ENCODE assay signal across 11 cellular contexts in the genomic region with DNA sequence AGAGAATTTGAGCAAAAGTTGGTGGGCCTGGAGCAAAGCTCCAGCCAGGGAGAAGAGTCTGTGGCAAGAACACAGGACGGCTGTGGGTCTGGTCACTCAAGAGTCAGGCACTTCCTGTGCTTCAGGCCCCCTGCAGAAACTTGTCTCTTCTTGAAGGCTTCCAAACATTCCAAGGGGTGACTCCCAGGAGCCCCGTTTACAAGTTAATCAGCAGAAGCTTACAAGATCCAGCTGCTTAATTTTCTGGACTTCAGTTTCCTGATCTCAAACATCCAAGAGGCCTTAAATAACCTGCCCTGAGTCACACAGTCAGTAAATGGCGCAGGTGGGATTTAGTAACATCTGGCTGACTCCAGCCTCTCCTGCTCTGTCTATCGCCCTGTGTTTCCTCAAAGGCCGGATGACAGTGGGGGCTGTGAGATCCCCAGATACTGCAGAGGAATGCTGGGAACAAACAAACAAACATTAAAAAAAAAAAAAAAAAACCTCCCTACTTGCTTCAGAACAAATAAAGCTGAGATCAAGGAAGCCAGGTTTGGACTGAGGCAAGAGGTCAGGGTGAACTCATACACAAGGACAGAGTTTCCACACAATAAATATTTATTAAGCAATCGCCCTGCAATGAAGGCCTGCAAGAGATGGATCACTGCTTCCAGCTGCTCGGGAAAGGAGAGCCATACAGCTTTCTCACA.
DNase-seq lines count a peak whose midpoint lies in the region; ATAC-seq and TF ChIP-seq lines count a peak whose summit lies in the region.
"Had no signal": no experiment of that assay in that cellular context is flagged by ENCODE, and none has a peak within 500 bp of the region (broad histone marks: within the 10 kb centered on the region; RNA-seq: fewer than 3 reads in every experiment).

No MANE protein-coding gene starts in this region.

- H3K36me3 ChIP-seq in HUES6 (ENCODE audit: control insufficient read depth, insufficient read depth, low read length) (no peaks in the 10 kb centered on the region), left lung (no peaks in the 10 kb centered on the region), testis (ENCODE audit: low read depth, missing control alignments) (no peaks in the 10 kb centered on the region)

- H3K27ac ChIP-seq in HUES6 (ENCODE audit: low read depth, low read length) (peak overlapping the region; percentile 9; the same call in 1 of the 2 replicates), left lung (peak overlapping the region; percentile 24 to 41), testis (peak overlapping the region in 1 of 2 donors; percentile 42)

- H3K4me1 ChIP-seq in HUES6 (ENCODE audit: control insufficient read depth, insufficient read depth, low read length) (peaks cover 52% of the 10 kb centered on the region), left lung (peaks cover 9 to 14% of the 10 kb centered on the region in 2 donors), testis (peaks cover 38% of the 10 kb centered on the region)

- DNase-seq in choroid plexus epithelial cell (ENCODE audit: low read depth) (peak; percentile 95), left lung (no peak), testis (peak; percentile 68), iPS-NIHi7 (ENCODE audit: extremely low spot score) (no peak), DMS79 treated with DMSO at 0.1 percent for 48 hours (lab: John Stamatoyannopoulos, UW) (no peak)
- DNase-seq: central memory CD4-positive, alpha-beta T cell; naive thymus-derived CD4-positive, alpha-beta T cell; NCI-H774 had no signal

- 38 to 59% methylated on average over 7 of the region's 7 CpGs for WGBS in testis, 2 donors

- H3K9ac ChIP-seq in HUES6 (ENCODE audit: low read length) = no peak overlapping the region

- TF ChIP-seq CTCF in choroid plexus epithelial cell (conservative IDR thresholded peaks at IDR 0.05; ENCODE audit: low read depth, low read length) = no peak
- TF ChIP-seq CTCF in left lung (IDR thresholded peaks at IDR 0.05) = no peak
- no peak for TF ChIP-seq CTCF in testis (IDR thresholded peaks at IDR 0.05)

- peak; percentile 76 for ATAC-seq in left lung
- no peak for ATAC-seq in GM19328 (IDR thresholded peaks at IDR 0.05; ENCODE audit: unreplicated experiment)
- no peak for ATAC-seq in GM18858 (IDR thresholded peaks at IDR 0.05; ENCODE audit: unreplicated experiment)
- ATAC-seq: naive thymus-derived CD4-positive, alpha-beta T cell had no signal

- no peaks in the 10 kb centered on the region for H3K27me3 ChIP-seq in HUES6 (ENCODE audit: control insufficient read depth, insufficient read depth, low read length)
- H3K27me3 ChIP-seq in left lung = no peaks in the 10 kb centered on the region
- H3K27me3 ChIP-seq in testis = no peaks in the 10 kb centered on the region

- TF ChIP-seq POLR2A in testis (IDR thresholded peaks at IDR 0.05) = no peak

- H3K9me3 ChIP-seq in HUES6 (ENCODE audit: control insufficient read depth, insufficient read depth, low read depth, low read length) (no peaks in the 10 kb centered on the region), left lung (no peaks in the 10 kb centered on the region), testis (no peaks in the 10 kb centered on the region)

- intact Hi-C loops in left lung (cut with DNase I) = no loop called here
- intact Hi-C loops in testis (cut with DNase I; ENCODE audit: low total_unique reads) = loop anchor here (10.0 kb wide), 1 partner anchor 98 kb away; no protein-coding TSS in a partner anchor

- H3K4me3 ChIP-seq in HUES6 (ENCODE audit: low read depth, low read length) (no peak overlapping the region), choroid plexus epithelial cell (ENCODE audit: low read depth, low read length) (no peak overlapping the region), left lung (no peak overlapping the region), testis (no peak overlapping the region)

Comparison
In these comparisons a context has a peak if more than half of its experiments do, and no peak if none do; other contexts are left out.
1. DNase-seq: peak in choroid plexus epithelial cell (single experiment) and testis (single experiment); none in left lung (0 of 2), iPS-NIHi7 (single experiment) and DMS79 treated with DMSO at 0.1 percent for 48 hours (single experiment).